In genomic region chr20:59082077-59082740, GRCh38 we compare ENCODE assay signal across 9 cellular contexts. TPM values are rescaled to one million over a fixed set of nuclear protein-coding genes. Genes with fewer than 3 reads are reported as not detected.
DNase-seq lines count a peak whose midpoint lies in the region; ATAC-seq and TF ChIP-seq lines count a peak whose summit lies in the region.
"Had no signal": no experiment of that assay in that cellular context is flagged by ENCODE, and none has a peak within 500 bp of the region (broad histone marks: within the 10 kb centered on the region; RNA-seq: fewer than 3 reads in every experiment).

No MANE protein-coding gene starts in this region.

- POLR2A ChIA-PET in WTC11 (lab: Charles Lee) (interaction anchor here (0.6 kb wide), 1 partner anchor 31 kb away, joined by 4 read pairs; no protein-coding TSS in a partner anchor), GM10248 (lab: Yijun Ruan, JAX) (no interaction called here)

- TF ChIP-seq CTCF in DND-41 (IDR thresholded peaks at IDR 0.05; ENCODE audit: borderline replicate concordance, extremely low read depth, low read length, poor library complexity, severe bottlenecking), result peak; percentile 45
- no peak for TF ChIP-seq CTCF in WTC11 (IDR thresholded peaks at IDR 0.05)
- no peak for TF ChIP-seq CTCF in GM10248 (IDR thresholded peaks at IDR 0.05; ENCODE audit: control extremely low read depth, extremely low read depth, low read depth, missing control alignments)

- H3K36me3 ChIP-seq in DND-41 (ENCODE audit: insufficient read depth, low read length) (no peaks in the 10 kb centered on the region), mesendoderm (ENCODE audit: control insufficient read depth, insufficient read depth, low read length) (no peaks in the 10 kb centered on the region), neuronal stem cell (replicated peaks in 1 of 2; ENCODE audit: control insufficient read depth in 2 of 2, insufficient read depth in 2 of 2, low read length in 2 of 2) (no peaks in the 10 kb centered on the region)

- H3K14ac ChIP-seq in neuronal stem cell (ENCODE audit: low read length), result no peak overlapping the region

- no peak for DNase-seq in DND-41
- DNase-seq in KBM-7, result peak; percentile 23
- no peak for DNase-seq in WTC11 (ENCODE audit: low spot score)
- DNase-seq in mesendoderm, result peak; percentile 92
- DNase-seq in neuronal stem cell (ENCODE audit: low spot score), result no peak
- no peak for DNase-seq in GM10248 (ENCODE audit: extremely low spot score)
- no peak for DNase-seq in GOT3 (lab: John Stamatoyannopoulos, UW)
- DNase-seq: stimulated activated CD4-positive, alpha-beta T cell treated with anti-CD3 and anti-CD28 coated beads, Interleukin-4, amount 100 ng/mL, for 4 hours had no signal

- H2BK120ac ChIP-seq in mesendoderm (ENCODE audit: low read depth, low read length), result no peak overlapping the region
- no peak overlapping the region for H2BK120ac ChIP-seq in neuronal stem cell (ENCODE audit: low read depth, low read length)

- peaks cover 36% of the 10 kb centered on the region for H3K27me3 ChIP-seq in DND-41 (ENCODE audit: insufficient read depth, low read length, poor library complexity)
- no peaks in the 10 kb centered on the region for H3K27me3 ChIP-seq in mesendoderm (ENCODE audit: insufficient read depth, low read length, poor library complexity)
- H3K27me3 ChIP-seq in neuronal stem cell (ENCODE audit: control insufficient read depth in 3 of 3, insufficient read depth in 3 of 3, low read depth in 1 of 3, low read length in 3 of 3), result peaks cover 0 to 18% (median 0%) of the 10 kb centered on the region in 3 experiments

- H3K79me1 ChIP-seq in mesendoderm (ENCODE audit: low read length), result no peaks in the 10 kb centered on the region
- H3K79me1 ChIP-seq in neuronal stem cell (ENCODE audit: low read depth, low read length), result no peaks in the 10 kb centered on the region

- no peaks in the 10 kb centered on the region for H3K9me3 Mint-ChIP-seq in WTC11

- H2AK5ac ChIP-seq in mesendoderm (ENCODE audit: low read length) (no peak overlapping the region), neuronal stem cell (ENCODE audit: low read depth, low read length) (no peak overlapping the region)

- in situ Hi-C loops in KBM-7 (cut with MboI; ENCODE audit: low pct_unique_long_range_greater_than_20kb, low sequenced_read_pairs), result no loop called here

- no peak overlapping the region for H4K91ac ChIP-seq in neuronal stem cell (ENCODE audit: low read depth, low read length, poor library complexity)

- H3K18ac ChIP-seq in mesendoderm (ENCODE audit: low read length), result no peak overlapping the region
- no peak overlapping the region for H3K18ac ChIP-seq in neuronal stem cell (ENCODE audit: low read length)

- no peak overlapping the region for H3K4me3 ChIP-seq in DND-41 (ENCODE audit: low read depth in 1 of 2, low read length in 2 of 2)
- H3K4me3 ChIP-seq in mesendoderm (ENCODE audit: low read length), result no peak overlapping the region
- H3K4me3 ChIP-seq in neuronal stem cell (ENCODE audit: low read length in 2 of 2), result no peak overlapping the region

- no peak for ATAC-seq in DND-41 (ENCODE audit: insufficient read depth, low read depth)
- ATAC-seq in WTC11, result peak; percentile 30; the same call in 1 of the 2 replicates
- no peak for ATAC-seq in GM18907 (IDR thresholded peaks at IDR 0.05; ENCODE audit: unreplicated experiment)

- no peaks in the 10 kb centered on the region for H4K20me1 ChIP-seq in DND-41 (ENCODE audit: insufficient read depth, low read length)

- H2BK15ac ChIP-seq in mesendoderm (replicated peaks; ENCODE audit: low read depth) (no peak overlapping the region), neuronal stem cell (ENCODE audit: low read length) (no peak overlapping the region)

- H3K4ac ChIP-seq in mesendoderm (ENCODE audit: low read depth, low read length) (no peak overlapping the region), neuronal stem cell (ENCODE audit: low read length) (no peak overlapping the region)

- peaks cover 4% of the 10 kb centered on the region for H3K27me3 Mint-ChIP-seq in WTC11 (ENCODE audit: low read depth)

- H3K79me2 ChIP-seq in DND-41 (ENCODE audit: insufficient read depth, low read length) (no peaks in the 10 kb centered on the region), mesendoderm (ENCODE audit: control insufficient read depth, insufficient read depth, low read length) (no peaks in the 10 kb centered on the region)

- H3K9ac ChIP-seq in DND-41 (ENCODE audit: low read depth, low read length) (no peak overlapping the region), mesendoderm (ENCODE audit: low read length) (no peak overlapping the region), neuronal stem cell (ENCODE audit: low read depth, low read length, poor library complexity) (no peak overlapping the region)

- no peak overlapping the region for H3K27ac ChIP-seq in DND-41 (ENCODE audit: low read length)
- no peak overlapping the region for H3K27ac ChIP-seq in mesendoderm (ENCODE audit: low read depth, low read length)
- H3K27ac ChIP-seq in neuronal stem cell (replicated peaks; ENCODE audit: low read length), result no peak overlapping the region

- no CpG with 5 or more reads among the region's 3 CpGs for WGBS in mesendoderm (ENCODE audit: extremely low coverage, insufficient coverage, low lambda C conversion rate)
- WGBS in neuronal stem cell (ENCODE audit: extremely low coverage in 2 of 2, insufficient read length in 2 of 2, insufficient replicate concordance in 1 of 2), 2 donors, result no CpG with 5 or more reads among the region's 3 CpGs

- H4K5ac ChIP-seq in mesendoderm (ENCODE audit: low read length), result no peak overlapping the region

- H3K4me3 Mint-ChIP-seq in WTC11, result no peak overlapping the region

- H3K4me1 ChIP-seq in DND-41 (ENCODE audit: insufficient read depth, low read length) (no peaks in the 10 kb centered on the region), mesendoderm (ENCODE audit: control insufficient read depth, low read depth, low read length) (no peaks in the 10 kb centered on the region), neuronal stem cell (ENCODE audit: control insufficient read depth in 2 of 2, insufficient read depth in 1 of 2, low read depth in 1 of 2, low read length in 2 of 2) (no peaks in the 10 kb centered on the region)

- H3K56ac ChIP-seq in mesendoderm (ENCODE audit: low read length), result no peak overlapping the region

- H4K8ac ChIP-seq in mesendoderm (ENCODE audit: low read depth, low read length) (no peak overlapping the region), neuronal stem cell (ENCODE audit: low read depth, low read length) (no peak overlapping the region)

- H2AFZ ChIP-seq in DND-41 (ENCODE audit: low read depth, low read length), result no peak overlapping the region
- H2AFZ ChIP-seq in neuronal stem cell (ENCODE audit: low read length), result no peak overlapping the region

- no peaks in the 10 kb centered on the region for H3K4me1 Mint-ChIP-seq in WTC11

- no peak overlapping the region for H3K4me2 ChIP-seq in DND-41 (ENCODE audit: insufficient read depth, low read length)
- H3K4me2 ChIP-seq in mesendoderm (ENCODE audit: low read length), result no peak overlapping the region
- no peak overlapping the region for H3K4me2 ChIP-seq in neuronal stem cell (ENCODE audit: insufficient read depth, low read length, poor library complexity, severe bottlenecking)

- CTCF ChIA-PET in WTC11 (lab: Charles Lee), result interaction anchor here (0.6 to 1.3 kb wide), 11 partner anchors 9 to 331 kb away, joined by 3 to 11 read pairs (median 4); no protein-coding TSS in a partner anchor
- CTCF ChIA-PET in GM10248 (lab: Yijun Ruan, JAX), result interaction anchor here (0.8 to 3.0 kb wide), 6 partner anchors 9 to 212 kb away, joined by 3 to 27 read pairs (median 3); no protein-coding TSS in a partner anchor

- H3K27ac Mint-ChIP-seq in WTC11, result no peak overlapping the region

- no peak overlapping the region for H2BK12ac ChIP-seq in neuronal stem cell (ENCODE audit: low read length)

- H3K9me3 ChIP-seq in DND-41 (ENCODE audit: insufficient read depth, low read length, severe bottlenecking) (no peaks in the 10 kb centered on the region), neuronal stem cell (replicated peaks in 1 of 2; ENCODE audit: control insufficient read depth in 2 of 2, insufficient read depth in 1 of 2, low read depth in 1 of 2, low read length in 2 of 2) (no peaks in the 10 kb centered on the region)

- no peak overlapping the region for H3K23ac ChIP-seq in mesendoderm (ENCODE audit: low read length)
- no peak overlapping the region for H3K23ac ChIP-seq in neuronal stem cell (ENCODE audit: low read depth, low read length, poor library complexity)

- H3K36me3 Mint-ChIP-seq in WTC11, result no peaks in the 10 kb centered on the region

- H2BK5ac ChIP-seq in mesendoderm (ENCODE audit: low read length) (no peak overlapping the region), neuronal stem cell (ENCODE audit: low read length) (no peak overlapping the region)

TF ChIP-seq in WTC11, 78 proteins besides CTCF, POLR2A, EP300 and RAD21 (continues in another document):
- TF ChIP-seq GTF2I (CRISPR knock-in tag; conservative IDR thresholded peaks at IDR 0.05), result no peak

RNA-seq across cellular contexts. Expression of gene PRELID3B, which starts 39.6 kb away (rescaled TPM):
- total RNA-seq in WTC11 (2021), result 46.9 to 48.7 TPM (median 47.0 TPM) in 3 replicates
- 23.0 TPM for polyA plus RNA-seq in mesendoderm (2013, experiment 1 of 2)
- 24.1 TPM for polyA plus RNA-seq in mesendoderm (2013, experiment 2 of 2)
- 21.2 TPM for polyA plus RNA-seq in neuronal stem cell (2013, experiment 1 of 2)
- polyA plus RNA-seq in neuronal stem cell (2013, experiment 2 of 2), result 21.3 TPM

RNA-seq across cellular contexts. Expression of gene ATP5F1E, which starts 50.1 kb away (rescaled TPM):
- 41.1 to 44.8 TPM (median 43.0 TPM) in 3 replicates for total RNA-seq in WTC11 (2021)
- polyA plus RNA-seq in mesendoderm (2013, experiment 1 of 2), result 61.1 TPM
- 59.6 TPM for polyA plus RNA-seq in mesendoderm (2013, experiment 2 of 2)
- polyA plus RNA-seq in neuronal stem cell (2013, experiment 1 of 2), result 74.0 TPM
- polyA plus RNA-seq in neuronal stem cell (2013, experiment 2 of 2), result 75.8 TPM

Comparison
In these comparisons a context has a peak if more than half of its experiments do, and no peak if none do; other contexts are left out.
1. DNase-seq: peak in KBM-7 (single experiment) and mesendoderm (single experiment); none in DND-41 (single experiment), WTC11 (single experiment), neuronal stem cell (single experiment), GM10248 (single experiment) and GOT3 (single experiment).